ENCODE assay signal across 1 cellular context in the genomic region with DNA sequence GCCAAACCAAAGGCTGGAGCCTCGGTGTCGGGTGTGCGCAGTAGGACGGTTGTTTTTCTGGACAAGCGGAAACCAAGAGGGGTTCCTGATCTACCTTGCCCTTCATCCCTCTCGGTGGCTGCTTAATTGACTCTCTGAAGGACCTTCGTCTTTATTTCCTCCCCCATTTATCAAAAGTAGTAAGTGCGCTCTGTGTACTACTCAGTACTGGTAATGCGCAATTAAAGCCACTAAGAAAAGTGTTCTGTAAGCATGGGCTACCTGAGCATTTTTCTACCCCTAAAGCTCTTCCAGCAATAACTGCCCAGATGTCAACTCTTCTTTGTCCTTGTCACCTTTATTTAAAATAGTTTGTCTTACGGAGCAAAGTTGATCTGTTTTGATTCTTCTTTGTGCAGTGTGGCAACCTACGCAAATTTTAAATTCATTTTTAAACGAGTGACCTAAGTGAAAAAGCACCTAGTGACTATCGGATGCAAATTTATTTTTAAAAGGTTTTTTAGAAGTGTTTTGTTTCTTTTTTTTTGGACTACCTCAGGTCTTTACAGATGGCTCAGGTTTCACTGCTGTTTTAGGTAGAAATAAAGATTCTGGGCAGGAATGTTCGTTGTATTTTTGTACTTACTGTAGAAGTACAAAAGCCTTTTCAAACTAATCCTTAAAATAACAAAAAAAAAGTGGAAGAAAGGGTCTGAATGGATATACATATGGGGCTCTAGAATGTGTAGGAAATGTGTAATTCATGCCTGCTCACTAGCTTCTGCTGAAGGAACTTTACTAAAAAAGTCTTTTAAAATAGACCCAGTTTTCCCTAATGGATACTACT.
TF ChIP-seq lines count a peak whose summit lies in the region.

No MANE protein-coding gene starts in this region.

TF ChIP-seq in GM12878, 131 proteins besides CTCF, POLR2A, EP300 and RAD21 (continued from another document):
- TF ChIP-seq, protein P1, sequence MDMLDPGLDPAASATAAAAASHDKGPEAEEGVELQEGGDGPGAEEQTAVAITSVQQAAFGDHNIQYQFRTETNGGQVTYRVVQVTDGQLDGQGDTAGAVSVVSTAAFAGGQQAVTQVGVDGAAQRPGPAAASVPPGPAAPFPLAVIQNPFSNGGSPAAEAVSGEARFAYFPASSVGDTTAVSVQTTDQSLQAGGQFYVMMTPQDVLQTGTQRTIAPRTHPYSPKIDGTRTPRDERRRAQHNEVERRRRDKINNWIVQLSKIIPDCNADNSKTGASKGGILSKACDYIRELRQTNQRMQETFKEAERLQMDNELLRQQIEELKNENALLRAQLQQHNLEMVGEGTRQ (IDR thresholded peaks at IDR 0.05; ENCODE audit: borderline replicate concordance, low read depth, low read length) = no peak
- peak; percentile 1; the same call in 1 of the 2 replicates for TF ChIP-seq RUNX3 (IDR thresholded peaks at IDR 0.05; ENCODE audit: low read length)
- TF ChIP-seq, protein P2, sequence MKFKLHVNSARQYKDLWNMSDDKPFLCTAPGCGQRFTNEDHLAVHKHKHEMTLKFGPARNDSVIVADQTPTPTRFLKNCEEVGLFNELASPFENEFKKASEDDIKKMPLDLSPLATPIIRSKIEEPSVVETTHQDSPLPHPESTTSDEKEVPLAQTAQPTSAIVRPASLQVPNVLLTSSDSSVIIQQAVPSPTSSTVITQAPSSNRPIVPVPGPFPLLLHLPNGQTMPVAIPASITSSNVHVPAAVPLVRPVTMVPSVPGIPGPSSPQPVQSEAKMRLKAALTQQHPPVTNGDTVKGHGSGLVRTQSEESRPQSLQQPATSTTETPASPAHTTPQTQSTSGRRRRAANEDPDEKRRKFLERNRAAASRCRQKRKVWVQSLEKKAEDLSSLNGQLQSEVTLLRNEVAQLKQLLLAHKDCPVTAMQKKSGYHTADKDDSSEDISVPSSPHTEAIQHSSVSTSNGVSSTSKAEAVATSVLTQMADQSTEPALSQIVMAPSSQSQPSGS (IDR thresholded peaks at IDR 0.05; ENCODE audit: low read length) = 0 out of 2 replicates have a peak, but pooled peaks have one; percentile 31
- TF ChIP-seq ESRRA (IDR thresholded peaks at IDR 0.05; ENCODE audit: low read length) = no peak
TF ChIP-seq in GM12878: peak in this region for 5.
